In genomic region chr2:10349725-10350124, GRCh38 we compare ENCODE assay signal across 27 cellular contexts.
"Had no signal": no experiment of that assay in that cellular context is flagged by ENCODE, and none has a peak within 500 bp of the region (broad histone marks: within the 10 kb centered on the region; RNA-seq: fewer than 3 reads in every experiment).

No MANE protein-coding gene starts in this region.

- H3K4me3 ChIP-seq: cardiac muscle cell, SK-N-MC had no signal

- H3K27me3 ChIP-seq: brain microvascular endothelial cell, cardiac muscle cell had no signal

- H3K36me3 ChIP-seq: brain microvascular endothelial cell, cardiac muscle cell had no signal

- ATAC-seq: Panc1, Right ventricle myocardium inferior had no signal

- FAIRE-seq: colon had no signal

- H3K27ac ChIP-seq: brain microvascular endothelial cell, cardiac muscle cell, SK-N-MC had no signal

- H3K4me3 Mint-ChIP-seq: activated B cell treated with CpG ODN at 0.5 μM for 24 hours; activated CD4-positive, alpha-beta memory T cell treated with anti-CD3 and anti-CD28 coated beads, Interleukin-2, amount 10 ng/mL, durations not matched to agents 7 days and 5 days; activated CD4-positive, alpha-beta T cell treated with anti-CD3 and anti-CD28 coated beads, Interleukin-2, amount 10 ng/mL, durations not matched to agents 7 days and 5 days; activated naive CD4-positive, alpha-beta T cell treated with anti-CD3 and anti-CD28 coated beads, Interleukin-2, amount 10 ng/mL, durations not matched to agents 7 days and 5 days; activated naive CD8-positive, alpha-beta T cell treated with anti-CD3 and anti-CD28 coated beads for 36 hours; dendritic cell treated with granulocyte-macrophage colony-stimulating factor and Interleukin-4, amounts not matched to agents 40 ng/mL and 50 ng/mL, for 4 days had no signal

- H3K27ac Mint-ChIP-seq: activated CD4-positive, alpha-beta memory T cell treated with anti-CD3 and anti-CD28 coated beads, Interleukin-2, amount 10 ng/mL, durations not matched to agents 7 days and 5 days; activated CD4-positive, alpha-beta T cell treated with anti-CD3 and anti-CD28 coated beads, Interleukin-2, amount 10 ng/mL, durations not matched to agents 7 days and 5 days; activated naive CD4-positive, alpha-beta T cell treated with anti-CD3 and anti-CD28 coated beads, Interleukin-2, amount 10 ng/mL, durations not matched to agents 7 days and 5 days; activated T-helper 2 cell treated with anti-CD3 and anti-CD28 coated beads, Interferon-gamma antibody, Interleukin-2, Interleukin-4, amounts not matched to agents 10 μg/mL and 5 μg/mL and 100 μg/mL, durations not matched to agents 14 hours and 24 hours and 36 hours had no signal

- DNase-seq: activated B cell treated with CpG ODN at 0.5 μM for 24 hours; activated CD4-positive, alpha-beta memory T cell treated with anti-CD3 and anti-CD28 coated beads, Interleukin-2, amount 10 ng/mL, durations not matched to agents 7 days and 5 days; activated CD4-positive, alpha-beta T cell treated with anti-CD3 and anti-CD28 coated beads, Interleukin-2, amount 10 ng/mL, durations not matched to agents 7 days and 5 days; activated gamma-delta T cell treated with Interleukin-2 at 50 U/mL for 16 hours; activated naive CD4-positive, alpha-beta T cell treated with anti-CD3 and anti-CD28 coated beads, Interleukin-2, amount 10 ng/mL, durations not matched to agents 7 days and 5 days; activated naive CD8-positive, alpha-beta T cell treated with anti-CD3 and anti-CD28 coated beads for 36 hours; activated T-cell treated with anti-CD3 and anti-CD28 coated beads for 4 hours; activated T-cell treated with anti-CD3 and anti-CD28 coated beads, Interleukin-2, amount 50 U/mL, for 48 hours; brain microvascular endothelial cell; MV-4-11; NCI-H1092 treated with DMSO at 0.1 percent for 48 hours; NCI-H1417 treated with DMSO at 0.1 percent for 48 hours; NCI-H1694; NCI-H2029 treated with DMSO at 0.1 percent for 48 hours; NCI-H345; NCI-H510A; NCI-H526 treated with DMSO at 0.1 percent for 48 hours; NCI-H82; OCI-M1; RPMI8226 had no signal

- H3K9me3 Mint-ChIP-seq: activated B cell treated with CpG ODN at 0.5 μM for 24 hours; activated CD4-positive, alpha-beta memory T cell treated with anti-CD3 and anti-CD28 coated beads, Interleukin-2, amount 10 ng/mL, durations not matched to agents 7 days and 5 days; activated CD4-positive, alpha-beta T cell treated with anti-CD3 and anti-CD28 coated beads, Interleukin-2, amount 10 ng/mL, durations not matched to agents 7 days and 5 days; activated naive CD4-positive, alpha-beta T cell treated with anti-CD3 and anti-CD28 coated beads, Interleukin-2, amount 10 ng/mL, durations not matched to agents 7 days and 5 days; activated naive CD8-positive, alpha-beta T cell treated with anti-CD3 and anti-CD28 coated beads for 36 hours; activated T-helper 2 cell treated with anti-CD3 and anti-CD28 coated beads, Interferon-gamma antibody, Interleukin-2, Interleukin-4, amounts not matched to agents 10 μg/mL and 5 μg/mL and 100 μg/mL, durations not matched to agents 14 hours and 24 hours and 36 hours; dendritic cell treated with granulocyte-macrophage colony-stimulating factor and Interleukin-4, amounts not matched to agents 40 ng/mL and 50 ng/mL, for 4 days had no signal

- H3K27me3 Mint-ChIP-seq: activated B cell treated with CpG ODN at 0.5 μM for 24 hours; activated CD4-positive, alpha-beta memory T cell treated with anti-CD3 and anti-CD28 coated beads, Interleukin-2, amount 10 ng/mL, durations not matched to agents 7 days and 5 days; activated CD4-positive, alpha-beta T cell treated with anti-CD3 and anti-CD28 coated beads, Interleukin-2, amount 10 ng/mL, durations not matched to agents 7 days and 5 days; activated naive CD4-positive, alpha-beta T cell treated with anti-CD3 and anti-CD28 coated beads, Interleukin-2, amount 10 ng/mL, durations not matched to agents 7 days and 5 days; activated naive CD8-positive, alpha-beta T cell treated with anti-CD3 and anti-CD28 coated beads for 36 hours; dendritic cell treated with granulocyte-macrophage colony-stimulating factor and Interleukin-4, amounts not matched to agents 40 ng/mL and 50 ng/mL, for 4 days had no signal
